ENCODE assay signal across 11 cellular contexts in genomic region chr14:102948698-102949061, GRCh38. TPM values are rescaled to one million over a fixed set of nuclear protein-coding genes. Genes with fewer than 3 reads are reported as not detected.
DNase-seq lines count a peak whose midpoint lies in the region; ATAC-seq and TF ChIP-seq lines count a peak whose summit lies in the region.
"Had no signal": no experiment of that assay in that cellular context is flagged by ENCODE, and none has a peak within 500 bp of the region (broad histone marks: within the 10 kb centered on the region; RNA-seq: fewer than 3 reads in every experiment).

No MANE protein-coding gene starts in this region.

- no peaks in the 10 kb centered on the region for H3K9me3 ChIP-seq in BE2C
- H3K9me3 ChIP-seq in testis: no peaks in the 10 kb centered on the region
- H3K9me3 ChIP-seq: right lobe of liver had no signal

- peaks cover 26% of the 10 kb centered on the region for H3K4me1 Mint-ChIP-seq in activated naive CD8-positive, alpha-beta T cell (ENCODE audit: low read depth)
- peaks cover 15 to 32% (median 26%) of the 10 kb centered on the region in 4 donors for H3K4me1 Mint-ChIP-seq in naive thymus-derived CD8-positive, alpha-beta T cell

- ATAC-seq in GM19397 (IDR thresholded peaks at IDR 0.05; ENCODE audit: unreplicated experiment): peak; percentile 10
- ATAC-seq in naive thymus-derived CD8-positive, alpha-beta T cell: no peak
- ATAC-seq: HepG2 had no signal

- TF ChIP-seq CTCF in BE2C (IDR thresholded peaks at IDR 0.05; ENCODE audit: low read depth, low read length) (no peak), testis (IDR thresholded peaks at IDR 0.05) (no peak)

- H3K4me3 Mint-ChIP-seq in activated naive CD8-positive, alpha-beta T cell: peak overlapping the region; percentile 60
- H3K4me3 Mint-ChIP-seq in naive thymus-derived CD8-positive, alpha-beta T cell: peak overlapping the region in 9 of 10 donors; percentile 30 to 76 (median 59)

- no peaks in the 10 kb centered on the region for H3K9me3 Mint-ChIP-seq in activated naive CD8-positive, alpha-beta T cell (ENCODE audit: low read depth)
- H3K9me3 Mint-ChIP-seq in naive thymus-derived CD8-positive, alpha-beta T cell: no peaks in the 10 kb centered on the region

- H3K27me3 Mint-ChIP-seq in activated naive CD8-positive, alpha-beta T cell: no peaks in the 10 kb centered on the region
- no peaks in the 10 kb centered on the region for H3K27me3 Mint-ChIP-seq in naive thymus-derived CD8-positive, alpha-beta T cell

- 85 to 89% methylated on average over 5 to 9 of the region's 9 CpGs for WGBS in testis, 2 donors

- H3K27me3 ChIP-seq in BE2C: no peaks in the 10 kb centered on the region
- no peaks in the 10 kb centered on the region for H3K27me3 ChIP-seq in testis
- H3K27me3 ChIP-seq: right lobe of liver had no signal

- no peaks in the 10 kb centered on the region for H3K4me1 ChIP-seq in BE2C
- peaks cover 21% of the 10 kb centered on the region for H3K4me1 ChIP-seq in testis

- no peak overlapping the region for H3K4me3 ChIP-seq in BE2C (ENCODE audit: low read depth, low read length)
- no peak overlapping the region for H3K4me3 ChIP-seq in testis
- H3K4me3 ChIP-seq: right lobe of liver had no signal

- POLR2A ChIA-PET in naive thymus-derived CD8-positive, alpha-beta T cell (lab: Charles Lee): interaction anchor here (0.6 to 1.8 kb wide), 6 partner anchors 18 to 1139 kb away, joined by 3 to 14 read pairs (median 6); partner anchors contain the start of gene EIF5

- TF ChIP-seq POLR2A in testis (IDR thresholded peaks at IDR 0.05): no peak

- H3K27ac Mint-ChIP-seq in activated naive CD8-positive, alpha-beta T cell: peak overlapping the region; percentile 93
- peak overlapping the region; percentile 79 to 95 (median 88) for H3K27ac Mint-ChIP-seq in naive thymus-derived CD8-positive, alpha-beta T cell

- intact Hi-C loops in testis (cut with DNase I; ENCODE audit: low total_unique reads): no loop called here

- H3K36me3 ChIP-seq in BE2C (peaks cover 72% of the 10 kb centered on the region), testis (ENCODE audit: low read depth, missing control alignments) (no peaks in the 10 kb centered on the region)

- peaks cover 7% of the 10 kb centered on the region for H3K36me3 Mint-ChIP-seq in activated naive CD8-positive, alpha-beta T cell
- H3K36me3 Mint-ChIP-seq in naive thymus-derived CD8-positive, alpha-beta T cell: peaks cover 0 to 3% (median 0%) of the 10 kb centered on the region in 3 donors

- DNase-seq in NCI-H1105 treated with DMSO at 0.1 percent for 48 hours (lab: John Stamatoyannopoulos, UW) (peak; percentile 9), NCI-H1105 (lab: John Stamatoyannopoulos, UW) (no peak), BE2C (no peak), DMS53 treated with DMSO at 0.1 percent for 48 hours (lab: John Stamatoyannopoulos, UW; ENCODE audit: unreplicated experiment) (no peak), testis (no peak)
- DNase-seq in naive thymus-derived CD8-positive, alpha-beta T cell: no peak
- DNase-seq: NCI-H146, right lobe of liver had no signal

- no peak overlapping the region for H3K27ac ChIP-seq in testis
- H3K27ac ChIP-seq: right lobe of liver had no signal

RNA-seq across cellular contexts. Expression of gene AMN, which starts 26.2 kb away (rescaled TPM):
- 10 to 100 TPM; 15.8 to 20.8 TPM for total RNA-seq in naive thymus-derived CD8-positive, alpha-beta T cell
- 1 to 10 TPM; 2.3 to 5.6 (median 4.1) TPM for polyA plus RNA-seq in naive thymus-derived CD8-positive, alpha-beta T cell
- polyA plus RNA-seq in BE2C (2012; ENCODE audit: insufficient read depth, insufficient read length, low read depth): 1.2 TPM
- 1 to 10 TPM; 3.0 to 4.6 TPM for total RNA-seq in testis
- polyA plus RNA-seq in testis (ENCODE audit: insufficient read depth, low read depth, low replicate concordance): 3.0 TPM
